Comparison of ENCODE assay signal across 12 cellular contexts in genomic region chr1:243505986-243506689, GRCh38.
DNase-seq lines count a peak whose midpoint lies in the region; ATAC-seq and TF ChIP-seq lines count a peak whose summit lies in the region.
"Had no signal": no experiment of that assay in that cellular context is flagged by ENCODE, and none has a peak within 500 bp of the region (broad histone marks: within the 10 kb centered on the region; RNA-seq: fewer than 3 reads in every experiment).

No MANE protein-coding gene starts in this region.

- no peak overlapping the region for H3K4me3 ChIP-seq in GM23338
- no peak overlapping the region for H3K4me3 ChIP-seq in NB4 (ENCODE audit: low read depth, low read length)
- no peak overlapping the region for H3K4me3 ChIP-seq in mucosa of descending colon
- H3K4me3 ChIP-seq in uterus: no peak overlapping the region
- H3K4me3 ChIP-seq in esophagus muscularis mucosa: no peak overlapping the region
- H3K4me3 ChIP-seq: adrenal gland had no signal

- H3K9me3 ChIP-seq in mucosa of descending colon (no peaks in the 10 kb centered on the region), uterus (no peaks in the 10 kb centered on the region), esophagus muscularis mucosa (no peaks in the 10 kb centered on the region)
- H3K9me3 ChIP-seq: adrenal gland had no signal

- no peak for TF ChIP-seq CTCF in GM23338 (conservative IDR thresholded peaks at IDR 0.05; ENCODE audit: low read depth in 2 of 2)
- TF ChIP-seq CTCF in NB4 (IDR thresholded peaks at IDR 0.05; ENCODE audit: low read depth, low read length): no peak
- no peak for TF ChIP-seq CTCF in mucosa of descending colon (IDR thresholded peaks at IDR 0.05)
- no peak for TF ChIP-seq CTCF in uterus (IDR thresholded peaks at IDR 0.05)
- TF ChIP-seq CTCF in esophagus muscularis mucosa (IDR thresholded peaks at IDR 0.05): no peak

- no peaks in the 10 kb centered on the region for H3K79me2 ChIP-seq in GM23338 (replicated peaks; ENCODE audit: insufficient read depth)
- H3K79me2 ChIP-seq: parathyroid adenoma had no signal

- H3K27me3 Mint-ChIP-seq in GM23338 (ENCODE audit: insufficient read depth, low read depth, poor library complexity): peaks cover 4% of the 10 kb centered on the region

- H4K20me1 ChIP-seq in GM23338 (replicated peaks; ENCODE audit: insufficient read depth): no peaks in the 10 kb centered on the region

- H3K27ac ChIP-seq in GM23338 (ENCODE audit: low read depth): no peak overlapping the region
- H3K27ac ChIP-seq in uterus: no peak overlapping the region
- no peak overlapping the region for H3K27ac ChIP-seq in esophagus muscularis mucosa (replicated peaks in 1 of 4)
- H3K27ac ChIP-seq: adrenal gland, parathyroid adenoma had no signal

- ATAC-seq in GM18502 (IDR thresholded peaks at IDR 0.05; ENCODE audit: poor library complexity, unreplicated experiment) (peak; percentile 40), GM23338 (no peak; the same call in 1 of the 3 replicates), mucosa of descending colon (peak; percentile 14), GM21367 (IDR thresholded peaks at IDR 0.05; ENCODE audit: unreplicated experiment) (no peak)
- ATAC-seq: HCT116 had no signal

- H2AFZ ChIP-seq in GM23338: no peak overlapping the region
- H2AFZ ChIP-seq: parathyroid adenoma had no signal

- no peaks in the 10 kb centered on the region for H3F3A ChIP-seq in GM23338 (replicated peaks; ENCODE audit: low read depth)

- no peaks in the 10 kb centered on the region for H3K9me3 Mint-ChIP-seq in GM23338

- H3K27me3 ChIP-seq in GM23338 (ENCODE audit: insufficient read depth): no peaks in the 10 kb centered on the region
- H3K27me3 ChIP-seq in uterus: no peaks in the 10 kb centered on the region
- H3K27me3 ChIP-seq in esophagus muscularis mucosa: no peaks in the 10 kb centered on the region
- H3K27me3 ChIP-seq: adrenal gland had no signal

- H3K9me2 ChIP-seq in GM23338 (ENCODE audit: insufficient read depth): no peaks in the 10 kb centered on the region

- peaks cover 24% of the 10 kb centered on the region for H3K4me1 ChIP-seq in GM23338 (ENCODE audit: insufficient read depth)
- H3K4me1 ChIP-seq in mucosa of descending colon (ENCODE audit: low read depth): no peaks in the 10 kb centered on the region
- no peaks in the 10 kb centered on the region for H3K4me1 ChIP-seq in uterus
- peaks cover 0 to 4% (median 0%) of the 10 kb centered on the region in 4 donors for H3K4me1 ChIP-seq in esophagus muscularis mucosa
- H3K4me1 ChIP-seq: adrenal gland, parathyroid adenoma had no signal

- H3K4me1 Mint-ChIP-seq in GM23338: peaks cover 39% of the 10 kb centered on the region

- no peaks in the 10 kb centered on the region for H3K36me3 ChIP-seq in GM23338 (ENCODE audit: insufficient read depth)
- no peaks in the 10 kb centered on the region for H3K36me3 ChIP-seq in mucosa of descending colon (ENCODE audit: low read depth)
- no peaks in the 10 kb centered on the region for H3K36me3 ChIP-seq in uterus
- H3K36me3 ChIP-seq in esophagus muscularis mucosa: peaks cover 11 to 81% (median 17%) of the 10 kb centered on the region in 4 donors

- no peak for DNase-seq in GM23338 (ENCODE audit: low spot score)
- DNase-seq in NB4 (ENCODE audit: low read depth): peak; percentile 92
- no peak for DNase-seq in mucosa of descending colon
- DNase-seq in uterus: no peak
- DNase-seq in esophagus muscularis mucosa (ENCODE audit: extremely low spot score): no peak
- DNase-seq in NCI-H187 treated with DMSO at 0.1 percent for 48 hours (lab: John Stamatoyannopoulos, UW): no peak
- DNase-seq: adrenal gland, NCI-H2171 treated with DMSO at 0.1 percent for 48 hours had no signal

- H3K27ac Mint-ChIP-seq in GM23338: peak overlapping the region; percentile 27; the same call in 1 of the 2 replicates

- no peak for TF ChIP-seq EP300 in esophagus muscularis mucosa (IDR thresholded peaks at IDR 0.05)

- TF ChIP-seq POLR2A in NB4 (IDR thresholded peaks at IDR 0.05; ENCODE audit: extremely low read depth, insufficient read length): no peak
- no peak for TF ChIP-seq POLR2A in uterus (IDR thresholded peaks at IDR 0.05)
- TF ChIP-seq POLR2A in esophagus muscularis mucosa (IDR thresholded peaks at IDR 0.05; ENCODE audit: low read depth): no peak

- peaks cover 9% of the 10 kb centered on the region; the same call in 2 of the 3 replicates for H3K36me3 Mint-ChIP-seq in GM23338 (ENCODE audit: low read depth)

- 75% methylated on average over 10 of the region's 10 CpGs for WGBS in esophagus muscularis mucosa

- H3K4me2 ChIP-seq in GM23338: no peak overlapping the region

- intact Hi-C loops in mucosa of descending colon (cut with DNase I, micrococcal nuclease): no loop called here
- intact Hi-C loops in uterus (cut with DNase I; ENCODE audit: low total_unique reads): no loop called here
- intact Hi-C loops in esophagus muscularis mucosa (cut with DNase I): no loop called here

- no peak overlapping the region for H3K4me3 Mint-ChIP-seq in GM23338

TF ChIP-seq in GM23338, 12 proteins besides CTCF, POLR2A, EP300 and RAD21 (continues in another document):
- TF ChIP-seq, protein P1, sequence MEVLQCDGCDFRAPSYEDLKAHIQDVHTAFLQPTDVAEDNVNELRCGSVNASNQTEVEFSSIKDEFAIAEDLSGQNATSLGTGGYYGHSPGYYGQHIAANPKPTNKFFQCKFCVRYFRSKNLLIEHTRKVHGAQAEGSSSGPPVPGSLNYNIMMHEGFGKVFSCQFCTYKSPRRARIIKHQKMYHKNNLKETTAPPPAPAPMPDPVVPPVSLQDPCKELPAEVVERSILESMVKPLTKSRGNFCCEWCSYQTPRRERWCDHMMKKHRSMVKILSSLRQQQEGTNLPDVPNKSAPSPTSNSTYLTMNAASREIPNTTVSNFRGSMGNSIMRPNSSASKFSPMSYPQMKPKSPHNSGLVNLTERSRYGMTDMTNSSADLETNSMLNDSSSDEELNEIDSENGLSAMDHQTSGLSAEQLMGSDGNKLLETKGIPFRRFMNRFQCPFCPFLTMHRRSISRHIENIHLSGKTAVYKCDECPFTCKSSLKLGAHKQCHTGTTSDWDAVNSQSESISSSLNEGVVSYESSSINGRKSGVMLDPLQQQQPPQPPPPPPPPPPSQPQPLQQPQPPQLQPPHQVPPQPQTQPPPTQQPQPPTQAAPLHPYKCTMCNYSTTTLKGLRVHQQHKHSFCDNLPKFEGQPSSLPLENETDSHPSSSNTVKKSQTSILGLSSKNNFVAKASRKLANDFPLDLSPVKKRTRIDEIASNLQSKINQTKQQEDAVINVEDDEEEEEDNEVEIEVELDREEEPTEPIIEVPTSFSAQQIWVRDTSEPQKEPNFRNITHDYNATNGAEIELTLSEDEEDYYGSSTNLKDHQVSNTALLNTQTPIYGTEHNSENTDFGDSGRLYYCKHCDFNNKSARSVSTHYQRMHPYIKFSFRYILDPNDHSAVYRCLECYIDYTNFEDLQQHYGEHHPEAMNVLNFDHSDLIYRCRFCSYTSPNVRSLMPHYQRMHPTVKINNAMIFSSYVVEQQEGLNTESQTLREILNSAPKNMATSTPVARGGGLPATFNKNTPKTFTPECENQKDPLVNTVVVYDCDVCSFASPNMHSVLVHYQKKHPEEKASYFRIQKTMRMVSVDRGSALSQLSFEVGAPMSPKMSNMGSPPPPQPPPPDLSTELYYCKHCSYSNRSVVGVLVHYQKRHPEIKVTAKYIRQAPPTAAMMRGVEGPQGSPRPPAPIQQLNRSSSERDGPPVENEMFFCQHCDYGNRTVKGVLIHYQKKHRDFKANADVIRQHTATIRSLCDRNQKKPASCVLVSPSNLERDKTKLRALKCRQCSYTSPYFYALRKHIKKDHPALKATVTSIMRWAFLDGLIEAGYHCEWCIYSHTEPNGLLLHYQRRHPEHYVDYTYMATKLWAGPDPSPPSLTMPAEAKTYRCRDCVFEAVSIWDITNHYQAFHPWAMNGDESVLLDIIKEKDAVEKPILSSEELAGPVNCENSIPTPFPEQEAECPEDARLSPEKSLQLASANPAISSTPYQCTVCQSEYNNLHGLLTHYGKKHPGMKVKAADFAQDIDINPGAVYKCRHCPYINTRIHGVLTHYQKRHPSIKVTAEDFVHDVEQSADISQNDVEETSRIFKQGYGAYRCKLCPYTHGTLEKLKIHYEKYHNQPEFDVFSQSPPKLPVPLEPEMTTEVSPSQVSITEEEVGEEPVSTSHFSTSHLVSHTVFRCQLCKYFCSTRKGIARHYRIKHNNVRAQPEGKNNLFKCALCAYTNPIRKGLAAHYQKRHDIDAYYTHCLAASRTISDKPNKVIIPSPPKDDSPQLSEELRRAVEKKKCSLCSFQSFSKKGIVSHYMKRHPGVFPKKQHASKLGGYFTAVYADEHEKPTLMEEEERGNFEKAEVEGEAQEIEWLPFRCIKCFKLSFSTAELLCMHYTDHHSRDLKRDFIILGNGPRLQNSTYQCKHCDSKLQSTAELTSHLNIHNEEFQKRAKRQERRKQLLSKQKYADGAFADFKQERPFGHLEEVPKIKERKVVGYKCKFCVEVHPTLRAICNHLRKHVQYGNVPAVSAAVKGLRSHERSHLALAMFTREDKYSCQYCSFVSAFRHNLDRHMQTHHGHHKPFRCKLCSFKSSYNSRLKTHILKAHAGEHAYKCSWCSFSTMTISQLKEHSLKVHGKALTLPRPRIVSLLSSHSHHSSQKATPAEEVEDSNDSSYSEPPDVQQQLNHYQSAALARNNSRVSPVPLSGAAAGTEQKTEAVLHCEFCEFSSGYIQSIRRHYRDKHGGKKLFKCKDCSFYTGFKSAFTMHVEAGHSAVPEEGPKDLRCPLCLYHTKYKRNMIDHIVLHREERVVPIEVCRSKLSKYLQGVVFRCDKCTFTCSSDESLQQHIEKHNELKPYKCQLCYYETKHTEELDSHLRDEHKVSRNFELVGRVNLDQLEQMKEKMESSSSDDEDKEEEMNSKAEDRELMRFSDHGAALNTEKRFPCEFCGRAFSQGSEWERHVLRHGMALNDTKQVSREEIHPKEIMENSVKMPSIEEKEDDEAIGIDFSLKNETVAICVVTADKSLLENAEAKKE (CRISPR knock-in tag; IDR thresholded peaks at IDR 0.05): no peak
- TF ChIP-seq EZH2 (IDR thresholded peaks at IDR 0.05; ENCODE audit: low read depth, unreplicated experiment) (no peak), CREB1 (CRISPR knock-in tag; IDR thresholded peaks at IDR 0.05; ENCODE audit: low read depth) (no peak), EZH2phosphoT487 (IDR thresholded peaks at IDR 0.05; ENCODE audit: unreplicated experiment) (no peak), NANOG (IDR thresholded peaks at IDR 0.05; ENCODE audit: borderline replicate concordance) (no peak)

Comparison
In these comparisons a context has a peak if more than half of its experiments do, and no peak if none do; other contexts are left out.
1. ATAC-seq: peak in GM18502 (single experiment) and mucosa of descending colon (single experiment); none in GM23338 (single experiment) and GM21367 (single experiment).